Comparison of ENCODE assay signal across 16 cellular contexts in the genomic region with DNA sequence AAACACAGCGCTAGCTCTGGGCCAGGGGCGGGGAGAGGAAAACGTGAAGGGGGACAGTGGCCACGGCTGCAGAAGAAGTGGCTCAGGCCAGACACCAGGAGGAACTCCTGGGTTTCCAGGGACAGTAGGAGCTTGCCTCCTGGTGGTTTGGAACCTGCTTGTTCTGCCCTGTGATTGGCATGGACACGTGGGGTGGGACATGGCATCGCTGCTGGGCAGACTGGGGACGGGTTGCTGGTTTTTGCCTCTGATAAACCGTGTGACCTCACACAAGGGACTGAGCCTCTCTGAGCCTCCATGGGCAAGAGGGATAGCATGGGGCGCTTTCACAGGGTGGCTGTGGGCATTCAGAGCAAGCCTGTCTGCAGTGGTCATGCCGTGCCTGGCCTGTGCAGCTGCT. TPM values are rescaled to one million over a fixed set of nuclear protein-coding genes. Genes with fewer than 3 reads are reported as not detected.
"Had no signal": no experiment of that assay in that cellular context is flagged by ENCODE, and none has a peak within 500 bp of the region (broad histone marks: within the 10 kb centered on the region; RNA-seq: fewer than 3 reads in every experiment).

No MANE protein-coding gene starts in this region.

- H3K36me3 ChIP-seq: ascending aorta, sigmoid colon, stomach had no signal

- H3K4me1 ChIP-seq: ascending aorta, sigmoid colon had no signal

- H3K27ac Mint-ChIP-seq: activated CD4-positive, alpha-beta T cell treated with anti-CD3 and anti-CD28 coated beads for 36 hours; activated naive CD4-positive, alpha-beta T cell treated with anti-CD3 and anti-CD28 coated beads, Interleukin-2, amount 50 U/mL, for 24 hours; endodermal cell; mesothelial cell of epicardium; natural killer cell treated with Interleukin-12 subunit alpha and Interleukin-12 subunit beta and Interleukin-15 and Interleukin-18, amount 100 ng/mL, for 72 hours; stimulated activated effector memory CD8-positive, alpha-beta T cell treated with anti-CD3 and anti-CD28 coated beads, Interleukin-12 subunit alpha, Interleukin-12 subunit beta, amount 100 ng/mL, for 72 hours; type B pancreatic cell; WTC11 had no signal

- H3K4me3 Mint-ChIP-seq: activated CD4-positive, alpha-beta T cell treated with anti-CD3 and anti-CD28 coated beads for 36 hours; activated naive CD4-positive, alpha-beta T cell treated with anti-CD3 and anti-CD28 coated beads, Interleukin-2, amount 50 U/mL, for 24 hours; endodermal cell; mesothelial cell of epicardium; natural killer cell treated with Interleukin-12 subunit alpha and Interleukin-12 subunit beta and Interleukin-15 and Interleukin-18, amount 100 ng/mL, for 72 hours; stimulated activated effector memory CD8-positive, alpha-beta T cell treated with anti-CD3 and anti-CD28 coated beads, Interleukin-12 subunit alpha, Interleukin-12 subunit beta, amount 100 ng/mL, for 72 hours; type B pancreatic cell; WTC11 had no signal

- H3K27me3 Mint-ChIP-seq: activated CD4-positive, alpha-beta T cell treated with anti-CD3 and anti-CD28 coated beads for 36 hours; natural killer cell treated with Interleukin-12 subunit alpha and Interleukin-12 subunit beta and Interleukin-15 and Interleukin-18, amount 100 ng/mL, for 72 hours had no signal

- H3K9me3 ChIP-seq: ascending aorta, sigmoid colon, stomach had no signal

- ATAC-seq: activated CD4-positive, alpha-beta T cell treated with anti-CD3 and anti-CD28 coated beads for 36 hours; natural killer cell treated with Interleukin-12 subunit alpha and Interleukin-12 subunit beta and Interleukin-15 and Interleukin-18, amount 100 ng/mL, for 72 hours; stimulated activated effector memory CD8-positive, alpha-beta T cell treated with anti-CD3 and anti-CD28 coated beads, Interleukin-12 subunit alpha, Interleukin-12 subunit beta, amount 100 ng/mL, for 72 hours had no signal

- FAIRE-seq: kidney, TTC549 had no signal

- H3K4me3 ChIP-seq: ascending aorta, sigmoid colon, stomach had no signal

- H3K36me3 Mint-ChIP-seq: activated naive CD4-positive, alpha-beta T cell treated with anti-CD3 and anti-CD28 coated beads, Interleukin-2, amount 50 U/mL, for 24 hours; mesothelial cell of epicardium; natural killer cell treated with Interleukin-12 subunit alpha and Interleukin-12 subunit beta and Interleukin-15 and Interleukin-18, amount 100 ng/mL, for 72 hours; stimulated activated effector memory CD8-positive, alpha-beta T cell treated with anti-CD3 and anti-CD28 coated beads, Interleukin-12 subunit alpha, Interleukin-12 subunit beta, amount 100 ng/mL, for 72 hours; type B pancreatic cell; WTC11 had no signal

- H3K27ac ChIP-seq: ascending aorta, epithelial cell of prostate, sigmoid colon, stomach had no signal

- H3K9me3 Mint-ChIP-seq: activated naive CD4-positive, alpha-beta T cell treated with anti-CD3 and anti-CD28 coated beads, Interleukin-2, amount 50 U/mL, for 24 hours; endodermal cell; mesothelial cell of epicardium; natural killer cell treated with Interleukin-12 subunit alpha and Interleukin-12 subunit beta and Interleukin-15 and Interleukin-18, amount 100 ng/mL, for 72 hours; stimulated activated effector memory CD8-positive, alpha-beta T cell treated with anti-CD3 and anti-CD28 coated beads, Interleukin-12 subunit alpha, Interleukin-12 subunit beta, amount 100 ng/mL, for 72 hours; type B pancreatic cell; WTC11 had no signal

- H3K4me1 Mint-ChIP-seq: activated CD4-positive, alpha-beta T cell treated with anti-CD3 and anti-CD28 coated beads for 36 hours; activated naive CD4-positive, alpha-beta T cell treated with anti-CD3 and anti-CD28 coated beads, Interleukin-2, amount 50 U/mL, for 24 hours; endodermal cell; mesothelial cell of epicardium; WTC11 had no signal

- DNase-seq: activated gamma-delta T cell, foreskin melanocyte, kidney, sigmoid colon, stomach had no signal

RNA-seq across cellular contexts. Expression of a gene that starts 7.5 kb away (rescaled TPM):
- total RNA-seq: ascending aorta had no signal
